ENCODE assay signal across 22 cellular contexts in the genomic region with DNA sequence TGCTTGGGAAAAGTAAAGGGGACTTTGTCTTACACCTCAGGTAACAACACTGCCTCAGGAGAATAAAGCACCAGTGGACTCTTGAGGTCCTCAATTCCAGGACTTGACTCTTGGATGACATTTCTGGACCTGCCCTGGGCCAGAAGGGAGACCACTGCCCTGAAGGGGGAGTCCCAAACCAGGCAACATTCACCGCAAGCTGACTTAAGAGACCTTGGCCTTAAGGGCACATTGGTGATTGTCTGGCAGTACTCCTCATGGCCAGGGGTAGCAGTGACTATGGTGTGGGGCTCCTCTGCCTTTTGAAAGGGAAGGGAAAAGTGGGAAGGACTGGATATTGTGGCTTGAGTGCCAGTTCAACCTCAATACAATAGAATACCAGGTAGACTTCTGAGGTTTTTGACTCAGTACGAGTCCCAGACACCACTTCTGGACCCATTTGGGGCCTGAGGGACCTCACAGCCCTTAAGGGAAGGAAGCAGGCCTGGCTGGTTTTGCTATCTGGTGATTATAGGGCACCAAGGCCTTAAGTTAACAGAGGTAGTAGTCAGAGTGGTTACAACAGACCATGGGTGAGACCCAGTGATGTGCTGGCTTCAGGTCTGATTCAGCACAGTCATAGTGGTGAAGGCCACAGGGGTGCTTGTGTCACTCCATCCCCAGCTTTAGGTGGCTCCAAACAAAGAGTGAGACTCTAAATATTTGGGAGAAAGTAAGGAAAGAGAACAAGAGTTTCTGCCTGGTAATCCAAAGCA.
DNase-seq lines count a peak whose midpoint lies in the region; ATAC-seq and TF ChIP-seq lines count a peak whose summit lies in the region.
"Had no signal": no experiment of that assay in that cellular context is flagged by ENCODE, and none has a peak within 500 bp of the region (broad histone marks: within the 10 kb centered on the region; RNA-seq: fewer than 3 reads in every experiment).

No MANE protein-coding gene starts in this region.

- POLR2A ChIA-PET in naive thymus-derived CD4-positive, alpha-beta T cell (lab: Charles Lee), result no interaction called here

- H3K4me1 ChIP-seq in endodermal cell (ENCODE audit: control insufficient read depth, insufficient read depth, low read length), result no peaks in the 10 kb centered on the region
- H3K4me1 ChIP-seq in naive thymus-derived CD4-positive, alpha-beta T cell (ENCODE audit: control insufficient read depth in 2 of 2, insufficient read depth in 2 of 2, low read length in 2 of 2), result no peaks in the 10 kb centered on the region
- H3K4me1 ChIP-seq: SJSA1 had no signal

- H3K9ac ChIP-seq in endodermal cell (ENCODE audit: extremely low read depth, low read length, poor library complexity, severe bottlenecking), result no peak overlapping the region

- H3K36me3 ChIP-seq in endodermal cell (ENCODE audit: control insufficient read depth, insufficient read depth, low read length), result no peaks in the 10 kb centered on the region
- no peaks in the 10 kb centered on the region for H3K36me3 ChIP-seq in naive thymus-derived CD4-positive, alpha-beta T cell (ENCODE audit: control insufficient read depth in 2 of 3, insufficient read depth in 3 of 3, low read length in 3 of 3)
- H3K36me3 ChIP-seq: SJSA1 had no signal

- no peaks in the 10 kb centered on the region for H3K36me3 Mint-ChIP-seq in endodermal cell (ENCODE audit: low read depth)
- peaks cover 0 to 4% (median 0%) of the 10 kb centered on the region in 5 donors for H3K36me3 Mint-ChIP-seq in naive thymus-derived CD4-positive, alpha-beta T cell

- H3K27ac ChIP-seq in endodermal cell (ENCODE audit: low read depth, low read length), result no peak overlapping the region
- H3K27ac ChIP-seq in naive thymus-derived CD4-positive, alpha-beta T cell (ENCODE audit: low read depth, low read length), result no peak overlapping the region
- H3K27ac ChIP-seq: RWPE1, SJSA1 had no signal

- 83 to 100% methylated on average over 1 to 2 of the region's 2 CpGs for WGBS in endodermal cell (ENCODE audit: insufficient coverage in 1 of 2, insufficient read length in 1 of 2), 2 experiments

- intact Hi-C loops in naive thymus-derived CD4-positive, alpha-beta T cell (cut with micrococcal nuclease), result no loop called here
- intact Hi-C loops in left colon (cut with DNase I, micrococcal nuclease), result no loop called here

- ATAC-seq in naive thymus-derived CD4-positive, alpha-beta T cell, result peak; percentile 51
- ATAC-seq in left colon, result no peak
- ATAC-seq: PC-3 had no signal

- H3K27me3 ChIP-seq in endodermal cell (ENCODE audit: control insufficient read depth, insufficient read depth, low read length, poor library complexity, severe bottlenecking), result no peaks in the 10 kb centered on the region
- no peaks in the 10 kb centered on the region for H3K27me3 ChIP-seq in naive thymus-derived CD4-positive, alpha-beta T cell (ENCODE audit: control insufficient read depth in 2 of 2, insufficient read depth in 2 of 2, low read length in 2 of 2)
- H3K27me3 ChIP-seq: SJSA1 had no signal

- TF ChIP-seq CTCF in GM12872 (IDR thresholded peaks at IDR 0.05; ENCODE audit: insufficient read depth, low read depth, low read length) (0 out of 3 replicates have a peak, but pooled peaks have one; percentile 2), NB4 (IDR thresholded peaks at IDR 0.05; ENCODE audit: low read depth, low read length) (no peak), endodermal cell (conservative IDR thresholded peaks at IDR 0.05) (peak; percentile 58)

- H3K27ac Mint-ChIP-seq in endodermal cell, result no peak overlapping the region
- H3K27ac Mint-ChIP-seq in naive thymus-derived CD4-positive, alpha-beta T cell, result no peak overlapping the region

- H3K27me3 Mint-ChIP-seq in endodermal cell (ENCODE audit: insufficient read depth), result peaks cover 3% of the 10 kb centered on the region
- peaks cover 0 to 8% (median 5%) of the 10 kb centered on the region in 5 donors for H3K27me3 Mint-ChIP-seq in naive thymus-derived CD4-positive, alpha-beta T cell
- H3K27me3 Mint-ChIP-seq: CD8-positive, alpha-beta memory T cell had no signal

- H3K4me3 Mint-ChIP-seq in endodermal cell, result no peak overlapping the region
- H3K4me3 Mint-ChIP-seq in naive thymus-derived CD4-positive, alpha-beta T cell, result no peak overlapping the region
- H3K4me3 Mint-ChIP-seq: CD8-positive, alpha-beta memory T cell had no signal

- peaks cover 4% of the 10 kb centered on the region for H3K9me3 Mint-ChIP-seq in endodermal cell
- H3K9me3 Mint-ChIP-seq in naive thymus-derived CD4-positive, alpha-beta T cell, result peaks cover 6 to 33% (median 12%) of the 10 kb centered on the region in 11 donors

- H3K4me1 Mint-ChIP-seq in endodermal cell, result no peaks in the 10 kb centered on the region
- H3K4me1 Mint-ChIP-seq in naive thymus-derived CD4-positive, alpha-beta T cell, result no peaks in the 10 kb centered on the region
- H3K4me1 Mint-ChIP-seq: CD8-positive, alpha-beta memory T cell had no signal

- H3K4me3 ChIP-seq in NB4 (ENCODE audit: low read depth, low read length) (no peak overlapping the region), endodermal cell (ENCODE audit: low read length) (no peak overlapping the region)
- H3K4me3 ChIP-seq in naive thymus-derived CD4-positive, alpha-beta T cell (ENCODE audit: low read length), result no peak overlapping the region
- H3K4me3 ChIP-seq: SJSA1 had no signal

- CTCF ChIA-PET in naive thymus-derived CD4-positive, alpha-beta T cell (lab: Charles Lee), result no interaction called here

- no peaks in the 10 kb centered on the region for H3K9me3 ChIP-seq in endodermal cell (ENCODE audit: control insufficient read depth, low read length)
- H3K9me3 ChIP-seq in naive thymus-derived CD4-positive, alpha-beta T cell (ENCODE audit: control insufficient read depth in 2 of 3, low read length in 3 of 3), result peaks cover 0 to 8% (median 0%) of the 10 kb centered on the region in 3 experiments
- H3K9me3 ChIP-seq: SJSA1 had no signal

- no peak for TF ChIP-seq POLR2A in NB4 (IDR thresholded peaks at IDR 0.05; ENCODE audit: extremely low read depth, insufficient read length)

- peak; percentile 19 for DNase-seq in NB4 (ENCODE audit: low read depth)
- peak; percentile 66 for DNase-seq in endodermal cell
- DNase-seq in naive thymus-derived CD4-positive, alpha-beta T cell, result no peak
- DNase-seq in kidney glomerular epithelial cell (lab: John Stamatoyannopoulos, UW), result no peak
- no peak for DNase-seq in SHP77 (lab: John Stamatoyannopoulos, UW)
- no peak for DNase-seq in left colon
- DNase-seq: C1 segment of cervical spinal cord; CD8-positive, alpha-beta memory T cell; DMS53; EL; HCEC 1CT; Kasumi-1; MV-4-11; NCI-H1417 treated with DMSO at 0.1 percent for 48 hours; NCI-H187 treated with DMSO at 0.1 percent for 48 hours; NCI-H226; NCI-H524; NCI-H82; PC-3 had no signal

Comparison
In these comparisons a context has a peak if more than half of its experiments do, and no peak if none do; other contexts are left out.
1. DNase-seq: peak in NB4 (single experiment) and endodermal cell (single experiment); none in naive thymus-derived CD4-positive, alpha-beta T cell (0 of 9), kidney glomerular epithelial cell (single experiment), SHP77 (0 of 2) and left colon (0 of 2).